Comparison of ENCODE assay signal across 1 cellular context in the genomic region with DNA sequence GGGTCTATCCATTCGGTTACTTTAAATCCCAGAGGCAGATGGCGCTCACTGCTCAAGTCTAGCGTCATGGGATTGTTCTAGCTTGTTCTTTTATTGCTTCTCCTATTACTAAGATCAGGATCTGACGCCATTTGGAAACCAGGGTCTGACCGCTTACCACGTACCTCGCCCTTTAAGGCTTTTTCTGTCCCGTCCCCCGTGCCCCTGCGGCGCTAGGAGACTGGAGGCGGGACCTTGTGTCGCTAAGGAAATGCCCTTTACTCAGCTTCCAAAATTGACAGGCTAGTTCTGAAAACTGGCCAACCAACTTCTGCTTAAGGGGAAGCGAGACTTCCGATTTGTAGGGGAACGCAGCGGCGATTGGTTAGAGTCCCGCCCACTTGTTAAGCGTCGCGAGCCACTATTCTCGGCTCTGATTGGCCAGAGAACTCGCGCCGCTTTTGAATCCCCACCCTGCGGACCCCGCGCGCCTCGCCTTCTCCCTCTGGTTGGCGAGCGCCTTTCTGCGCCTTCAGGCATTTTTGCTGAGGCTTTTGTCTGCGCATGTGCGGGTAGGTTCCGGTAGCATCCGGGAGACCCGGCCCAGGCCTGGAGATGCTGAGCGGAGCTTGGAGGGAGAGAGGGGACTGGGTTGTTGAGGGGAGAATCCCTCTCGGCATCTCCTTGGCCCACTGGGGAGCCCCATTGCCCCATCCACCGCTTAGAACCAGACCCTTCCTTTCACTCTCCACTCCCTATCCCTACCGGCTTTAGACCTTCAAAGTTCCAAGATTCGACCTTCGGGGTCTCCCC.
TF ChIP-seq lines count a peak whose summit lies in the region.

No MANE protein-coding gene starts in this region.

TF ChIP-seq in HCT116, 20 proteins besides CTCF, POLR2A, EP300 and RAD21:
- TF ChIP-seq CBX3 (IDR thresholded peaks at IDR 0.05; ENCODE audit: low read depth) (no peak; the same call in 1 of the 2 replicates), EGR1 (IDR thresholded peaks at IDR 0.05; ENCODE audit: low read depth) (0 out of 2 replicates have a peak, but pooled peaks have one; percentile 19), FOSL1 (IDR thresholded peaks at IDR 0.05; ENCODE audit: low read depth) (no peak), POLR2AphosphoS5 (IDR thresholded peaks at IDR 0.05; ENCODE audit: low read depth, low read length) (peak; percentile 78), ELF1 (IDR thresholded peaks at IDR 0.05; ENCODE audit: borderline replicate concordance, low read depth) (peak; percentile 66; the same call in 1 of the 2 replicates), YY1 (IDR thresholded peaks at IDR 0.05; ENCODE audit: extremely low read depth, insufficient replicate concordance, low read depth, low read length) (peak; percentile 43), SP1 (IDR thresholded peaks at IDR 0.05; ENCODE audit: low read depth) (peak; percentile 95), ZFX (IDR thresholded peaks at IDR 0.05) (peak; percentile 42; the same call in 1 of the 2 replicates)
- TF ChIP-seq, protein P1, sequence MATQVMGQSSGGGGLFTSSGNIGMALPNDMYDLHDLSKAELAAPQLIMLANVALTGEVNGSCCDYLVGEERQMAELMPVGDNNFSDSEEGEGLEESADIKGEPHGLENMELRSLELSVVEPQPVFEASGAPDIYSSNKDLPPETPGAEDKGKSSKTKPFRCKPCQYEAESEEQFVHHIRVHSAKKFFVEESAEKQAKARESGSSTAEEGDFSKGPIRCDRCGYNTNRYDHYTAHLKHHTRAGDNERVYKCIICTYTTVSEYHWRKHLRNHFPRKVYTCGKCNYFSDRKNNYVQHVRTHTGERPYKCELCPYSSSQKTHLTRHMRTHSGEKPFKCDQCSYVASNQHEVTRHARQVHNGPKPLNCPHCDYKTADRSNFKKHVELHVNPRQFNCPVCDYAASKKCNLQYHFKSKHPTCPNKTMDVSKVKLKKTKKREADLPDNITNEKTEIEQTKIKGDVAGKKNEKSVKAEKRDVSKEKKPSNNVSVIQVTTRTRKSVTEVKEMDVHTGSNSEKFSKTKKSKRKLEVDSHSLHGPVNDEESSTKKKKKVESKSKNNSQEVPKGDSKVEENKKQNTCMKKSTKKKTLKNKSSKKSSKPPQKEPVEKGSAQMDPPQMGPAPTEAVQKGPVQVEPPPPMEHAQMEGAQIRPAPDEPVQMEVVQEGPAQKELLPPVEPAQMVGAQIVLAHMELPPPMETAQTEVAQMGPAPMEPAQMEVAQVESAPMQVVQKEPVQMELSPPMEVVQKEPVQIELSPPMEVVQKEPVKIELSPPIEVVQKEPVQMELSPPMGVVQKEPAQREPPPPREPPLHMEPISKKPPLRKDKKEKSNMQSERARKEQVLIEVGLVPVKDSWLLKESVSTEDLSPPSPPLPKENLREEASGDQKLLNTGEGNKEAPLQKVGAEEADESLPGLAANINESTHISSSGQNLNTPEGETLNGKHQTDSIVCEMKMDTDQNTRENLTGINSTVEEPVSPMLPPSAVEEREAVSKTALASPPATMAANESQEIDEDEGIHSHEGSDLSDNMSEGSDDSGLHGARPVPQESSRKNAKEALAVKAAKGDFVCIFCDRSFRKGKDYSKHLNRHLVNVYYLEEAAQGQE (IDR thresholded peaks at IDR 0.05; ENCODE audit: low read depth), result no peak
- TF ChIP-seq, protein P2, sequence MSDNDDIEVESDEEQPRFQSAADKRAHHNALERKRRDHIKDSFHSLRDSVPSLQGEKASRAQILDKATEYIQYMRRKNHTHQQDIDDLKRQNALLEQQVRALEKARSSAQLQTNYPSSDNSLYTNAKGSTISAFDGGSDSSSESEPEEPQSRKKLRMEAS (IDR thresholded peaks at IDR 0.05), result peak; percentile 96
- TF ChIP-seq, protein P3, sequence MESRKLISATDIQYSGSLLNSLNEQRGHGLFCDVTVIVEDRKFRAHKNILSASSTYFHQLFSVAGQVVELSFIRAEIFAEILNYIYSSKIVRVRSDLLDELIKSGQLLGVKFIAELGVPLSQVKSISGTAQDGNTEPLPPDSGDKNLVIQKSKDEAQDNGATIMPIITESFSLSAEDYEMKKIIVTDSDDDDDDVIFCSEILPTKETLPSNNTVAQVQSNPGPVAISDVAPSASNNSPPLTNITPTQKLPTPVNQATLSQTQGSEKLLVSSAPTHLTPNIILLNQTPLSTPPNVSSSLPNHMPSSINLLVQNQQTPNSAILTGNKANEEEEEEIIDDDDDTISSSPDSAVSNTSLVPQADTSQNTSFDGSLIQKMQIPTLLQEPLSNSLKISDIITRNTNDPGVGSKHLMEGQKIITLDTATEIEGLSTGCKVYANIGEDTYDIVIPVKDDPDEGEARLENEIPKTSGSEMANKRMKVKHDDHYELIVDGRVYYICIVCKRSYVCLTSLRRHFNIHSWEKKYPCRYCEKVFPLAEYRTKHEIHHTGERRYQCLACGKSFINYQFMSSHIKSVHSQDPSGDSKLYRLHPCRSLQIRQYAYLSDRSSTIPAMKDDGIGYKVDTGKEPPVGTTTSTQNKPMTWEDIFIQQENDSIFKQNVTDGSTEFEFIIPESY (IDR thresholded peaks at IDR 0.05; ENCODE audit: extremely low read depth, insufficient replicate concordance, low read length), result peak; percentile 63
